Comparison of ENCODE assay signal across 1 cellular context in the genomic region with DNA sequence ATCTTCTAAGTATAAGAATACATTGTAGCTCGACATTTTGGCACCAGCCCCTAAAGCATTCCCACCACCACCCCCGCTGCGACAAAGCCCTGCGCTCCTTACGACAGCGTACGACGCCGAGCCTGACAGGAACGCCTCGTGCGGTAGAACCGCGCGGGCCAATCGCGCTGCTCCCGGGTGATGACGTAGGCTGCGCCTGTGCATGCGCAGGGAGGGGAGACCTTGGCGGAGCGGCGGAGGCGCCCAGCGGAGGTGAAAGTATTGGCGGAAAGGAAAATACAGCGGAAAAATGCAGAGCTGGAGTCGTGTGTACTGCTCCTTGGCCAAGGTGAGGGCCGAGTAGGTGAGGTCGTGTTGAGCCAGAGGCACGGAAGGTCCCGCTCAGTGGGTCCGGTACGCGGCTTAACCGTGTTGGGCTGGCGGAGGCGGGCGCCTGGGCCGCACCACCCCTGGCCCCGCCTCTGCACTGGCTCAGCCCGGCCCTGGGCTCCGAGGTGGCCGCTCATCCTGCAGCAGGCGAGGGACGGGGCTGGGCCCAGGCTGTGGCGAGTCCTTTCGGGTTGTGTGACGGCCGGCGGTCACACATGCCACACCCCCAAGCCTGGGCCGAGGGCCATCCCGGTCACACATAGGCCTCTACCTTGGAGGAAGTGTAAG.
TF ChIP-seq lines count a peak whose summit lies in the region.

Gene DLD, plus strand, starts transcription at position 222 of the 657 bp plus-strand sequence. Its CDS starts 68 bp downstream, at position 290.

TF ChIP-seq in WTC11, 78 proteins besides CTCF, POLR2A, EP300 and RAD21 (continued from another document and continues in another):
- TF ChIP-seq AFF4 (CRISPR knock-in tag; IDR thresholded peaks at IDR 0.05; ENCODE audit: borderline replicate concordance) (no peak), GABPB1 (CRISPR knock-in tag; IDR thresholded peaks at IDR 0.05) (0 out of 2 replicates have a peak, but pooled peaks have one; percentile 25), TCF7 (CRISPR knock-in tag; IDR thresholded peaks at IDR 0.05; ENCODE audit: low read depth) (0 out of 2 replicates have a peak, but pooled peaks have one; percentile 37), TEAD4 (CRISPR knock-in tag; IDR thresholded peaks at IDR 0.05) (no peak), FOXK1 (CRISPR knock-in tag; IDR thresholded peaks at IDR 0.05) (peak; percentile 73; the same call in 1 of the 2 replicates), CBFB (CRISPR knock-in tag; IDR thresholded peaks at IDR 0.05; ENCODE audit: low read depth) (no peak), CREM (CRISPR knock-in tag; IDR thresholded peaks at IDR 0.05) (peak; percentile 94), HMGA2 (CRISPR knock-in tag; IDR thresholded peaks at IDR 0.05) (no peak), ZNF396 (CRISPR knock-in tag; IDR thresholded peaks at IDR 0.05; ENCODE audit: borderline replicate concordance) (no peak), MXD4 (CRISPR knock-in tag; IDR thresholded peaks at IDR 0.05; ENCODE audit: borderline replicate concordance) (no peak), RORB (CRISPR knock-in tag; IDR thresholded peaks at IDR 0.05) (no peak), SMAD4 (CRISPR knock-in tag; IDR thresholded peaks at IDR 0.05) (no peak), ZNF671 (CRISPR knock-in tag; IDR thresholded peaks at IDR 0.05) (no peak), GTF2I (CRISPR knock-in tag; conservative IDR thresholded peaks at IDR 0.05) (no peak), ZNF425 (CRISPR knock-in tag; conservative IDR thresholded peaks at IDR 0.05) (no peak), E2F5 (CRISPR knock-in tag; IDR thresholded peaks at IDR 0.05) (peak; percentile 76; the same call in 1 of the 2 replicates), GRHL2 (CRISPR knock-in tag; IDR thresholded peaks at IDR 0.05; ENCODE audit: insufficient replicate concordance, severe bottlenecking) (no peak), HMGXB4 (CRISPR knock-in tag; IDR thresholded peaks at IDR 0.05) (peak; percentile 80), ZBTB21 (CRISPR knock-in tag; IDR thresholded peaks at IDR 0.05; ENCODE audit: borderline replicate concordance) (no peak), PRRX2 (CRISPR knock-in tag; IDR thresholded peaks at IDR 0.05) (no peak), ZNF263 (CRISPR knock-in tag; IDR thresholded peaks at IDR 0.05; ENCODE audit: low read depth) (no peak), ZNF121 (CRISPR knock-in tag; IDR thresholded peaks at IDR 0.05) (0 out of 2 replicates have a peak, but pooled peaks have one; percentile 18), NR3C1 (CRISPR knock-in tag; conservative IDR thresholded peaks at IDR 0.05; ENCODE audit: low read depth) (no peak), ZNF138 (CRISPR knock-in tag; conservative IDR thresholded peaks at IDR 0.05) (no peak), SOX15 (CRISPR knock-in tag; IDR thresholded peaks at IDR 0.05) (no peak), ZSCAN18 (CRISPR knock-in tag; IDR thresholded peaks at IDR 0.05) (no peak), IRF2 (CRISPR knock-in tag; IDR thresholded peaks at IDR 0.05; ENCODE audit: borderline replicate concordance, low read depth) (no peak), ZNF416 (CRISPR knock-in tag; IDR thresholded peaks at IDR 0.05) (no peak)
- TF ChIP-seq, protein P1, sequence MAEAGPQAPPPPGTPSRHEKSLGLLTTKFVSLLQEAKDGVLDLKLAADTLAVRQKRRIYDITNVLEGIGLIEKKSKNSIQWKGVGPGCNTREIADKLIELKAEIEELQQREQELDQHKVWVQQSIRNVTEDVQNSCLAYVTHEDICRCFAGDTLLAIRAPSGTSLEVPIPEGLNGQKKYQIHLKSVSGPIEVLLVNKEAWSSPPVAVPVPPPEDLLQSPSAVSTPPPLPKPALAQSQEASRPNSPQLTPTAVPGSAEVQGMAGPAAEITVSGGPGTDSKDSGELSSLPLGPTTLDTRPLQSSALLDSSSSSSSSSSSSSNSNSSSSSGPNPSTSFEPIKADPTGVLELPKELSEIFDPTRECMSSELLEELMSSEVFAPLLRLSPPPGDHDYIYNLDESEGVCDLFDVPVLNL (CRISPR knock-in tag; IDR thresholded peaks at IDR 0.05; ENCODE audit: borderline replicate concordance, low read depth), result no peak
- TF ChIP-seq, protein P2, sequence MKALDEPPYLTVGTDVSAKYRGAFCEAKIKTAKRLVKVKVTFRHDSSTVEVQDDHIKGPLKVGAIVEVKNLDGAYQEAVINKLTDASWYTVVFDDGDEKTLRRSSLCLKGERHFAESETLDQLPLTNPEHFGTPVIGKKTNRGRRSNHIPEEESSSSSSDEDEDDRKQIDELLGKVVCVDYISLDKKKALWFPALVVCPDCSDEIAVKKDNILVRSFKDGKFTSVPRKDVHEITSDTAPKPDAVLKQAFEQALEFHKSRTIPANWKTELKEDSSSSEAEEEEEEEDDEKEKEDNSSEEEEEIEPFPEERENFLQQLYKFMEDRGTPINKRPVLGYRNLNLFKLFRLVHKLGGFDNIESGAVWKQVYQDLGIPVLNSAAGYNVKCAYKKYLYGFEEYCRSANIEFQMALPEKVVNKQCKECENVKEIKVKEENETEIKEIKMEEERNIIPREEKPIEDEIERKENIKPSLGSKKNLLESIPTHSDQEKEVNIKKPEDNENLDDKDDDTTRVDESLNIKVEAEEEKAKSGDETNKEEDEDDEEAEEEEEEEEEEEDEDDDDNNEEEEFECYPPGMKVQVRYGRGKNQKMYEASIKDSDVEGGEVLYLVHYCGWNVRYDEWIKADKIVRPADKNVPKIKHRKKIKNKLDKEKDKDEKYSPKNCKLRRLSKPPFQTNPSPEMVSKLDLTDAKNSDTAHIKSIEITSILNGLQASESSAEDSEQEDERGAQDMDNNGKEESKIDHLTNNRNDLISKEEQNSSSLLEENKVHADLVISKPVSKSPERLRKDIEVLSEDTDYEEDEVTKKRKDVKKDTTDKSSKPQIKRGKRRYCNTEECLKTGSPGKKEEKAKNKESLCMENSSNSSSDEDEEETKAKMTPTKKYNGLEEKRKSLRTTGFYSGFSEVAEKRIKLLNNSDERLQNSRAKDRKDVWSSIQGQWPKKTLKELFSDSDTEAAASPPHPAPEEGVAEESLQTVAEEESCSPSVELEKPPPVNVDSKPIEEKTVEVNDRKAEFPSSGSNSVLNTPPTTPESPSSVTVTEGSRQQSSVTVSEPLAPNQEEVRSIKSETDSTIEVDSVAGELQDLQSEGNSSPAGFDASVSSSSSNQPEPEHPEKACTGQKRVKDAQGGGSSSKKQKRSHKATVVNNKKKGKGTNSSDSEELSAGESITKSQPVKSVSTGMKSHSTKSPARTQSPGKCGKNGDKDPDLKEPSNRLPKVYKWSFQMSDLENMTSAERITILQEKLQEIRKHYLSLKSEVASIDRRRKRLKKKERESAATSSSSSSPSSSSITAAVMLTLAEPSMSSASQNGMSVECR (CRISPR knock-in tag; IDR thresholded peaks at IDR 0.05; ENCODE audit: borderline replicate concordance), result 0 out of 2 replicates have a peak, but pooled peaks have one; percentile 63
- TF ChIP-seq, protein P3, sequence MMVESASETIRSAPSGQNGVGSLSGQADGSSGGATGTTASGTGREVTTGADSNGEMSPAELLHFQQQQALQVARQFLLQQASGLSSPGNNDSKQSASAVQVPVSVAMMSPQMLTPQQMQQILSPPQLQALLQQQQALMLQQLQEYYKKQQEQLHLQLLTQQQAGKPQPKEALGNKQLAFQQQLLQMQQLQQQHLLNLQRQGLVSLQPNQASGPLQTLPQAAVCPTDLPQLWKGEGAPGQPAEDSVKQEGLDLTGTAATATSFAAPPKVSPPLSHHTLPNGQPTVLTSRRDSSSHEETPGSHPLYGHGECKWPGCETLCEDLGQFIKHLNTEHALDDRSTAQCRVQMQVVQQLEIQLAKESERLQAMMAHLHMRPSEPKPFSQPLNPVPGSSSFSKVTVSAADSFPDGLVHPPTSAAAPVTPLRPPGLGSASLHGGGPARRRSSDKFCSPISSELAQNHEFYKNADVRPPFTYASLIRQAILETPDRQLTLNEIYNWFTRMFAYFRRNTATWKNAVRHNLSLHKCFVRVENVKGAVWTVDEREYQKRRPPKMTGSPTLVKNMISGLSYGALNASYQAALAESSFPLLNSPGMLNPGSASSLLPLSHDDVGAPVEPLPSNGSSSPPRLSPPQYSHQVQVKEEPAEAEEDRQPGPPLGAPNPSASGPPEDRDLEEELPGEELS (CRISPR knock-in tag; IDR thresholded peaks at IDR 0.05), result peak; percentile 87; the same call in 1 of the 2 replicates
- TF ChIP-seq, protein P4, sequence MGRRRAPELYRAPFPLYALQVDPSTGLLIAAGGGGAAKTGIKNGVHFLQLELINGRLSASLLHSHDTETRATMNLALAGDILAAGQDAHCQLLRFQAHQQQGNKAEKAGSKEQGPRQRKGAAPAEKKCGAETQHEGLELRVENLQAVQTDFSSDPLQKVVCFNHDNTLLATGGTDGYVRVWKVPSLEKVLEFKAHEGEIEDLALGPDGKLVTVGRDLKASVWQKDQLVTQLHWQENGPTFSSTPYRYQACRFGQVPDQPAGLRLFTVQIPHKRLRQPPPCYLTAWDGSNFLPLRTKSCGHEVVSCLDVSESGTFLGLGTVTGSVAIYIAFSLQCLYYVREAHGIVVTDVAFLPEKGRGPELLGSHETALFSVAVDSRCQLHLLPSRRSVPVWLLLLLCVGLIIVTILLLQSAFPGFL (CRISPR knock-in tag; IDR thresholded peaks at IDR 0.05; ENCODE audit: borderline replicate concordance), result no peak
